1 cellular context compared by ENCODE assay signal in the genomic region with DNA sequence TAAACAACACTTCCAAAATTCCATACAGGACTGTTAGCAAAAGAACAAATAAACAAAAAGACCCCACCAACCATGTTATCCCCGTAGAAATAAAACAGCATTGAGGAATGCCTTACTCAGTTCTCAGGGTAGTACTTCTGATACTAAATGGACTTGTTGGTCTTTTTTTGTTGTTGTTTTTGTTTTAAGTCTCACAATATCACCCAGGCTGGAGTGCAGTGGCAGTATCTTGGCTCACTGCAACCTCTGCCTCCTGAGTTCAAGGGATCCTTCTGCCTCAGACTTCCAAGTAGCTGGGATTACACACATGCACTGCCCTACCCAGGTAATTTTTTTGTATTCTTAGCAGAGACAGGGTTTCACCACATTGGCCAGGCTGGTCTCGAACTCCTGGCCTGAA.
A peak's percentile ranks its signal among the peaks of the same experiment; 100 is the strongest.
TF ChIP-seq lines count a peak whose summit lies in the region.

No MANE protein-coding gene starts in this region.

TF ChIP-seq in K562, 482 proteins besides CTCF, POLR2A, EP300 and RAD21:
- TF ChIP-seq KDM5B (IDR thresholded peaks at IDR 0.05; ENCODE audit: insufficient replicate concordance, low read depth, low read length), result no peak
- TF ChIP-seq POLR2B (IDR thresholded peaks at IDR 0.05; ENCODE audit: low read depth, partially characterized antibody), result peak; percentile 47
- peak; percentile 14; the same call in 1 of the 2 replicates for TF ChIP-seq SUPT5H (IDR thresholded peaks at IDR 0.05)
